ENCODE assay signal across 16 cellular contexts in genomic region chr14:96216627-96217026, GRCh38. TPM values are rescaled to one million over a fixed set of nuclear protein-coding genes. Genes with fewer than 3 reads are reported as not detected.
"Had no signal": no experiment of that assay in that cellular context is flagged by ENCODE, and none has a peak within 500 bp of the region (broad histone marks: within the 10 kb centered on the region; RNA-seq: fewer than 3 reads in every experiment).

No MANE protein-coding gene starts in this region.

- DNase-seq: KBM-7, MG63, NCI-H1436, NCI-H187, NCI-H2081 treated with DMSO at 0.1 percent for 48 hours, NCI-H2171, NCI-H226, NCI-H446, NCI-H510A, PC-9, T-helper 1 cell had no signal

- H3K27me3 ChIP-seq: MG63, SJCRH30 had no signal

- H3K36me3 ChIP-seq: SJCRH30 had no signal

- H3K9me3 ChIP-seq: SJCRH30 had no signal

- H3K27ac ChIP-seq: PC-9, SJCRH30 had no signal

- H3K4me1 ChIP-seq: SJCRH30 had no signal

- H3K4me2 ChIP-seq: PC-9 had no signal

- H2AFZ ChIP-seq: PC-9 had no signal

- FAIRE-seq: RCC 7860 had no signal

- H3K4me3 ChIP-seq: MG63, PC-9, SJCRH30 had no signal

- ATAC-seq: Right ventricle myocardium inferior had no signal

RNA-seq across cellular contexts. Expression of gene BDKRB2, which starts 12.0 kb away (rescaled TPM):
- total RNA-seq: SJCRH30 had no signal

RNA-seq across cellular contexts. Expression of gene BDKRB1, which starts 39.4 kb away (rescaled TPM):
- total RNA-seq: HT1080, OCI-LY7, PC-9, Right ventricle myocardium inferior had no signal
